Comparison of ENCODE assay signal across 9 cellular contexts in genomic region chr20:64065973-64066341, GRCh38. TPM values are rescaled to one million over a fixed set of nuclear protein-coding genes. Genes with fewer than 3 reads are reported as not detected.
A peak's percentile ranks its signal among the peaks of the same experiment; 100 is the strongest.
DNase-seq lines count a peak whose midpoint lies in the region; ATAC-seq and TF ChIP-seq lines count a peak whose summit lies in the region.
"Had no signal": no experiment of that assay in that cellular context is flagged by ENCODE, and none has a peak within 500 bp of the region (broad histone marks: within the 10 kb centered on the region; RNA-seq: fewer than 3 reads in every experiment).

No MANE protein-coding gene starts in this region.

- H3K36me3 Mint-ChIP-seq in H9 (ENCODE audit: insufficient read depth in 1 of 3, low read depth in 3 of 3): peaks cover 0 to 3% (median 0%) of the 10 kb centered on the region in 3 experiments; a peak in 2 of 7 replicates
- peaks cover 15% of the 10 kb centered on the region for H3K36me3 Mint-ChIP-seq in effector memory CD8-positive, alpha-beta T cell (ENCODE audit: insufficient read depth)
- no peaks in the 10 kb centered on the region for H3K36me3 Mint-ChIP-seq in stimulated activated naive CD8-positive, alpha-beta T cell treated with anti-CD3 and anti-CD28 coated beads, Interleukin-15, Interleukin-2, amounts not matched to agents 100 ng/mL and 50 ng/mL, for 24 hours (ENCODE audit: low read depth)

- H4K8ac ChIP-seq in H9 (replicated peaks; ENCODE audit: insufficient read length, low read depth, low read length): no peak overlapping the region

- no peaks in the 10 kb centered on the region for H3K79me1 ChIP-seq in H9 (ENCODE audit: insufficient read depth, low read depth, low read length, poor library complexity, severe bottlenecking)

- peaks cover 28 to 42% of the 10 kb centered on the region in 2 experiments for H3K4me1 Mint-ChIP-seq in H9
- H3K4me1 Mint-ChIP-seq in effector memory CD8-positive, alpha-beta T cell (ENCODE audit: low read depth in 2 of 2): peaks cover 30 to 45% of the 10 kb centered on the region in 2 donors
- H3K4me1 Mint-ChIP-seq in stimulated activated naive CD8-positive, alpha-beta T cell treated with anti-CD3 and anti-CD28 coated beads, Interleukin-15, Interleukin-2, amounts not matched to agents 100 ng/mL and 50 ng/mL, for 24 hours (ENCODE audit: low read depth): peaks cover 51% of the 10 kb centered on the region

- DNase-seq in GM04504 (ENCODE audit: low read depth) (peak; percentile 59), H9 (peak; percentile 76), SKM-1 treated with dmso at 0.1 percent for 144 hours (lab: John Stamatoyannopoulos, UW; ENCODE audit: unreplicated experiment) (peak; percentile 85), Ammon's horn (ENCODE audit: low spot score) (no peak), NCI-H345 treated with DMSO at 0.1 percent for 48 hours (lab: John Stamatoyannopoulos, UW; ENCODE audit: unreplicated experiment) (no peak)
- peak; percentile 53 to 65 (median 63) for DNase-seq in effector memory CD8-positive, alpha-beta T cell

- H3K27ac Mint-ChIP-seq in H9: no peak overlapping the region; a peak in 1 of 7 replicates
- peak overlapping the region in 1 of 2 donors; percentile 79 for H3K27ac Mint-ChIP-seq in effector memory CD8-positive, alpha-beta T cell
- peak overlapping the region; percentile 29 for H3K27ac Mint-ChIP-seq in stimulated activated naive CD8-positive, alpha-beta T cell treated with anti-CD3 and anti-CD28 coated beads, Interleukin-15, Interleukin-2, amounts not matched to agents 100 ng/mL and 50 ng/mL, for 24 hours

- TF ChIP-seq CTCF in H9 (conservative IDR thresholded peaks at IDR 0.05): no peak

- no peak overlapping the region for H2AFZ ChIP-seq in H9 (ENCODE audit: low read length)

- H3K79me2 ChIP-seq in H9 (ENCODE audit: insufficient read depth, low read length): no peaks in the 10 kb centered on the region

- H2BK120ac ChIP-seq in H9 (ENCODE audit: low read depth, low read length, poor library complexity, severe bottlenecking): no peak overlapping the region

- H3K18ac ChIP-seq in H9 (ENCODE audit: insufficient read length, low read depth, low read length): no peak overlapping the region

- H2BK5ac ChIP-seq in H9 (ENCODE audit: insufficient read length, low read length): no peak overlapping the region

- no peak overlapping the region for H3K27ac ChIP-seq in H9 (ENCODE audit: insufficient read length, low read depth, low read length)
- H3K27ac ChIP-seq: SK-N-MC had no signal

- H3K27me3 ChIP-seq in H9 (ENCODE audit: insufficient read depth, low read length): no peaks in the 10 kb centered on the region

- H3K9me3 Mint-ChIP-seq in H9: no peaks in the 10 kb centered on the region
- no peaks in the 10 kb centered on the region for H3K9me3 Mint-ChIP-seq in effector memory CD8-positive, alpha-beta T cell
- H3K9me3 Mint-ChIP-seq in stimulated activated naive CD8-positive, alpha-beta T cell treated with anti-CD3 and anti-CD28 coated beads, Interleukin-15, Interleukin-2, amounts not matched to agents 100 ng/mL and 50 ng/mL, for 24 hours: no peaks in the 10 kb centered on the region

- no CpG with 5 or more reads among the region's 5 CpGs for WGBS in H9 (ENCODE audit: extremely low coverage, insufficient read length, low lambda C conversion rate)

- peaks cover 1% of the 10 kb centered on the region for H3K27me3 Mint-ChIP-seq in H9 (ENCODE audit: low read depth)
- H3K27me3 Mint-ChIP-seq in effector memory CD8-positive, alpha-beta T cell: no peaks in the 10 kb centered on the region
- H3K27me3 Mint-ChIP-seq in stimulated activated naive CD8-positive, alpha-beta T cell treated with anti-CD3 and anti-CD28 coated beads, Interleukin-15, Interleukin-2, amounts not matched to agents 100 ng/mL and 50 ng/mL, for 24 hours: no peaks in the 10 kb centered on the region

- no peak overlapping the region for H2AK5ac ChIP-seq in H9 (ENCODE audit: insufficient read length, low read length)

- H3K4me1 ChIP-seq in H9 (ENCODE audit: insufficient read depth, low read length): peaks cover 1% of the 10 kb centered on the region; the same call in 1 of the 2 replicates

- no peak overlapping the region for H3K9ac ChIP-seq in H9 (ENCODE audit: extremely low read depth, insufficient read length, low read length)

- H3K23ac ChIP-seq in H9 (ENCODE audit: insufficient read length, low read depth, low read length): no peak overlapping the region

- H3K4me3 Mint-ChIP-seq in H9: no peak overlapping the region; a peak in 1 of 5 replicates
- peak overlapping the region; percentile 54 to 65 for H3K4me3 Mint-ChIP-seq in effector memory CD8-positive, alpha-beta T cell
- peak overlapping the region; percentile 14 for H3K4me3 Mint-ChIP-seq in stimulated activated naive CD8-positive, alpha-beta T cell treated with anti-CD3 and anti-CD28 coated beads, Interleukin-15, Interleukin-2, amounts not matched to agents 100 ng/mL and 50 ng/mL, for 24 hours

- no peak overlapping the region for H3K4me2 ChIP-seq in H9 (ENCODE audit: insufficient read depth, insufficient read length, low read length)

- no peaks in the 10 kb centered on the region for H3K9me3 ChIP-seq in H9 (ENCODE audit: control insufficient read depth, low read depth, low read length)

- peaks cover 6% of the 10 kb centered on the region for H3K23me2 ChIP-seq in H9 (ENCODE audit: insufficient read length, low read depth, low read length, poor library complexity, severe bottlenecking)

- peak; percentile 76 for ATAC-seq in effector memory CD8-positive, alpha-beta T cell (replicated peaks)
- no peak for ATAC-seq in GM19395 (IDR thresholded peaks at IDR 0.05; ENCODE audit: unreplicated experiment)

- no peak overlapping the region; the same call in 1 of the 2 replicates for H3K14ac ChIP-seq in H9 (ENCODE audit: insufficient read depth, low read length)

- H4K20me1 ChIP-seq in H9 (ENCODE audit: control insufficient read depth, insufficient read depth, insufficient read length): no peaks in the 10 kb centered on the region

- no peak overlapping the region for H3K4ac ChIP-seq in H9 (ENCODE audit: low read depth, low read length)

- H2BK20ac ChIP-seq in H9 (ENCODE audit: low read depth, low read length, poor library complexity, severe bottlenecking): no peak overlapping the region

- H4K91ac ChIP-seq in H9 (ENCODE audit: insufficient read length, low read depth, low read length): no peak overlapping the region

- H3T11ph ChIP-seq in H9 (ENCODE audit: low read length): no peak overlapping the region

- no peak overlapping the region for H3K56ac ChIP-seq in H9 (ENCODE audit: insufficient read length, low read depth, low read length)

- H2BK15ac ChIP-seq in H9 (ENCODE audit: low read depth, low read length): no peak overlapping the region

- no peak overlapping the region for H4K5ac ChIP-seq in H9 (ENCODE audit: insufficient read length, low read depth, low read length)

- H2BK12ac ChIP-seq in H9 (ENCODE audit: insufficient read length, low read depth, low read length): no peak overlapping the region

RNA-seq across cellular contexts. Expression of gene TCEA2, which starts 3.0 kb away (rescaled TPM):
- total RNA-seq in H9 (2021): 48.1 and 51.7 TPM in 2 replicates

RNA-seq across cellular contexts. Expression of gene RGS19, which starts 13.4 kb away (rescaled TPM):
- total RNA-seq in H9 (2021): 11.7 and 12.8 TPM in 2 replicates

RNA-seq across cellular contexts. Expression of gene OPRL1, which starts 13.9 kb away (rescaled TPM):
- total RNA-seq in H9 (2021): 0.90 and 1.0 TPM in 2 replicates

RNA-seq across cellular contexts. Expression of gene SOX18, which starts 16.5 kb away (rescaled TPM):
- total RNA-seq in H9 (2021): 1.6 and 2.0 TPM in 2 replicates

RNA-seq across cellular contexts. Expression of gene LKAAEAR1, which starts 18.2 kb away (rescaled TPM):
- 0.39 TPM in 1 of 2 replicates, not detected in the other for total RNA-seq in H9 (2021)

Comparison
In these comparisons a context has a peak if more than half of its experiments do, and no peak if none do; other contexts are left out.
1. DNase-seq: peak in GM04504 (single experiment), H9 (single experiment), SKM-1 treated with dmso at 0.1 percent for 144 hours (single experiment) and effector memory CD8-positive, alpha-beta T cell (3 of 3); none in Ammon's horn (single experiment) and NCI-H345 treated with DMSO at 0.1 percent for 48 hours (single experiment).
2. H3K4me3 Mint-ChIP-seq: peak in effector memory CD8-positive, alpha-beta T cell (2 of 2) and stimulated activated naive CD8-positive, alpha-beta T cell treated with anti-CD3 and anti-CD28 coated beads, Interleukin-15, Interleukin-2, amounts not matched to agents 100 ng/mL and 50 ng/mL, for 24 hours (single experiment); none in H9 (0 of 2).